Comparison of ENCODE assay signal across 11 cellular contexts in the genomic region with DNA sequence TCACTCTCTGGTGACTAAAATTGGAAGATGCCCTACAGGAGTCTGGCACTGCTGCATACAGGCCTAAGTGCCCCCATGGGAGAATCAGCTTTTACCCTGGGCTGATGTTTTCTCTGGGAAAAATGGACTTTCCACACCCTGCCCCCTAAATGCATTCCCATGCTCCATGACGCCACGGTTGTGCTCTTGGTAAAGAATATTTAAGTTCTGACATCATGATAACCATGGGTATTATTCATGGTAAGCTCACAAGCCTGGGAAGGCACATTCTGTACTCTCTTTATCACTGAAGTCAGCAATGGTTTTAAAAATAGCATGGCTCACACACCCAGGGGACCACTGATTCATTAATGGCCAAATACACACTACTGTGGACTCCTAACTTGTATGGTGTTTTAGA. TPM values are rescaled to one million over a fixed set of nuclear protein-coding genes. Genes with fewer than 3 reads are reported as not detected.
A peak's percentile ranks its signal among the peaks of the same experiment; 100 is the strongest.
DNase-seq lines count a peak whose midpoint lies in the region; ATAC-seq and TF ChIP-seq lines count a peak whose summit lies in the region.
"Had no signal": no experiment of that assay in that cellular context is flagged by ENCODE, and none has a peak within 500 bp of the region (broad histone marks: within the 10 kb centered on the region; RNA-seq: fewer than 3 reads in every experiment).

No MANE protein-coding gene starts in this region.

- H3K36me3 ChIP-seq in suprapubic skin, result no peaks in the 10 kb centered on the region

- no peak overlapping the region for H3K27ac Mint-ChIP-seq in stimulated activated effector memory CD8-positive, alpha-beta T cell treated with anti-CD3 and anti-CD28 coated beads, Interleukin-12 subunit alpha, Interleukin-12 subunit beta, amount 100 ng/mL, for 72 hours
- no peak overlapping the region for H3K27ac Mint-ChIP-seq in activated CD8-positive, alpha-beta memory T cell treated with anti-CD3 and anti-CD28 coated beads, Interleukin-2, amount 10 ng/mL, durations not matched to agents 7 days and 5 days

- H3K4me3 Mint-ChIP-seq in stimulated activated effector memory CD8-positive, alpha-beta T cell treated with anti-CD3 and anti-CD28 coated beads, Interleukin-12 subunit alpha, Interleukin-12 subunit beta, amount 100 ng/mL, for 72 hours, result no peak overlapping the region
- no peak overlapping the region for H3K4me3 Mint-ChIP-seq in activated CD8-positive, alpha-beta memory T cell treated with anti-CD3 and anti-CD28 coated beads, Interleukin-2, amount 10 ng/mL, durations not matched to agents 7 days and 5 days

- peak; percentile 100 for DNase-seq in LHCN-M2 (ENCODE audit: low read depth)
- peak; percentile 91 for DNase-seq in coronary artery (ENCODE audit: low spot score)
- DNase-seq in suprapubic skin (ENCODE audit: low spot score in 2 of 2), result no peak
- DNase-seq in SK-N-DZ (ENCODE audit: low spot score), result no peak
- DNase-seq in stimulated activated effector memory CD8-positive, alpha-beta T cell treated with anti-CD3 and anti-CD28 coated beads, Interleukin-12 subunit alpha, Interleukin-12 subunit beta, amount 100 ng/mL, for 72 hours (ENCODE audit: low spot score in 2 of 2), result no peak
- no peak for DNase-seq in activated CD4-positive, alpha-beta T cell treated with anti-CD3 and anti-CD28 coated beads for 48 hours
- no peak for DNase-seq in activated CD8-positive, alpha-beta memory T cell treated with anti-CD3 and anti-CD28 coated beads, Interleukin-2, amount 10 ng/mL, durations not matched to agents 7 days and 5 days
- DNase-seq: hippocampal formation; NCI-H1436 treated with DMSO at 0.1 percent for 48 hours; stimulated activated CD4-positive, alpha-beta T cell treated with anti-CD3 and anti-CD28 coated beads, Interleukin-15, amount 100 ng/mL, for 24 hours had no signal

- H3K27me3 Mint-ChIP-seq in activated CD8-positive, alpha-beta memory T cell treated with anti-CD3 and anti-CD28 coated beads, Interleukin-2, amount 10 ng/mL, durations not matched to agents 7 days and 5 days, result no peaks in the 10 kb centered on the region

- H3K27ac ChIP-seq in coronary artery (peak overlapping the region; percentile 95 to 97), layer of hippocampus (ENCODE audit: low read depth, low read length) (peak overlapping the region; percentile 54), suprapubic skin (peak overlapping the region; percentile 81)

- peak; percentile 86 for TF ChIP-seq EP300 in suprapubic skin (IDR thresholded peaks at IDR 0.05)

- TF ChIP-seq CTCF in coronary artery (IDR thresholded peaks at IDR 0.05) (no peak), suprapubic skin (IDR thresholded peaks at IDR 0.05) (no peak)

- no peaks in the 10 kb centered on the region for H3K9me3 ChIP-seq in suprapubic skin

- 83% methylated on average over 2 of the region's 2 CpGs for WGBS in suprapubic skin

- peaks cover 46% of the 10 kb centered on the region for H3K4me1 Mint-ChIP-seq in stimulated activated effector memory CD8-positive, alpha-beta T cell treated with anti-CD3 and anti-CD28 coated beads, Interleukin-12 subunit alpha, Interleukin-12 subunit beta, amount 100 ng/mL, for 72 hours
- peaks cover 38% of the 10 kb centered on the region for H3K4me1 Mint-ChIP-seq in activated CD8-positive, alpha-beta memory T cell treated with anti-CD3 and anti-CD28 coated beads, Interleukin-2, amount 10 ng/mL, durations not matched to agents 7 days and 5 days

- no peak for ATAC-seq in stimulated activated effector memory CD8-positive, alpha-beta T cell treated with anti-CD3 and anti-CD28 coated beads, Interleukin-12 subunit alpha, Interleukin-12 subunit beta, amount 100 ng/mL, for 72 hours
- no peak for ATAC-seq in activated CD8-positive, alpha-beta memory T cell treated with anti-CD3 and anti-CD28 coated beads, Interleukin-2, amount 10 ng/mL, durations not matched to agents 7 days and 5 days

- no peaks in the 10 kb centered on the region for H3K9me3 Mint-ChIP-seq in stimulated activated effector memory CD8-positive, alpha-beta T cell treated with anti-CD3 and anti-CD28 coated beads, Interleukin-12 subunit alpha, Interleukin-12 subunit beta, amount 100 ng/mL, for 72 hours
- H3K9me3 Mint-ChIP-seq in activated CD8-positive, alpha-beta memory T cell treated with anti-CD3 and anti-CD28 coated beads, Interleukin-2, amount 10 ng/mL, durations not matched to agents 7 days and 5 days (ENCODE audit: low read depth), result no peaks in the 10 kb centered on the region

- CTCF ChIA-PET in activated CD8-positive, alpha-beta memory T cell treated with anti-CD3 and anti-CD28 coated beads, Interleukin-2, amount 10 ng/mL, durations not matched to agents 7 days and 5 days (lab: Charles Lee), result no interaction called here

- no peaks in the 10 kb centered on the region for H3K27me3 ChIP-seq in layer of hippocampus (ENCODE audit: control insufficient read depth, insufficient read depth, low read length)
- no peaks in the 10 kb centered on the region for H3K27me3 ChIP-seq in suprapubic skin

- TF ChIP-seq POLR2A in suprapubic skin (IDR thresholded peaks at IDR 0.05), result no peak

- H3K4me1 ChIP-seq in suprapubic skin, result peaks cover 59% of the 10 kb centered on the region

- H3K36me3 Mint-ChIP-seq in stimulated activated effector memory CD8-positive, alpha-beta T cell treated with anti-CD3 and anti-CD28 coated beads, Interleukin-12 subunit alpha, Interleukin-12 subunit beta, amount 100 ng/mL, for 72 hours, result no peaks in the 10 kb centered on the region
- H3K36me3 Mint-ChIP-seq in activated CD8-positive, alpha-beta memory T cell treated with anti-CD3 and anti-CD28 coated beads, Interleukin-2, amount 10 ng/mL, durations not matched to agents 7 days and 5 days, result peaks cover 15% of the 10 kb centered on the region

- H3K4me3 ChIP-seq in coronary artery (peak overlapping the region; percentile 1), suprapubic skin (no peak overlapping the region)

RNA-seq across cellular contexts. Expression of a gene that starts 43.4 kb away (rescaled TPM):
- total RNA-seq in LHCN-M2 (2014; rRNA removed), result 50.9 and 61.3 TPM in 2 replicates
- polyA plus RNA-seq in LHCN-M2 (2012), result 31.7 TPM
- total RNA-seq in suprapubic skin, result 10 to 100 TPM; 13.6 to 21.8 (median 18.2) TPM
- 6.5 and 7.1 TPM in 2 replicates for polyA plus RNA-seq in SK-N-DZ (2014; cell fraction: cytosol; rRNA removed)
- polyA plus RNA-seq in SK-N-DZ (2014; cell fraction: nucleus; rRNA removed), result 3.4 and 6.1 TPM in 2 replicates
- 10 to 100 TPM; 20.2 to 21.4 TPM for total RNA-seq in activated CD8-positive, alpha-beta memory T cell treated with anti-CD3 and anti-CD28 coated beads, Interleukin-2, amount 10 ng/mL, durations not matched to agents 7 days and 5 days

Comparison
In these comparisons a context has a peak if more than half of its experiments do, and no peak if none do; other contexts are left out.
1. DNase-seq: peak in LHCN-M2 (single experiment) and coronary artery (single experiment); none in suprapubic skin (0 of 2), SK-N-DZ (single experiment), stimulated activated effector memory CD8-positive, alpha-beta T cell treated with anti-CD3 and anti-CD28 coated beads, Interleukin-12 subunit alpha, Interleukin-12 subunit beta, amount 100 ng/mL, for 72 hours (0 of 2), activated CD4-positive, alpha-beta T cell treated with anti-CD3 and anti-CD28 coated beads for 48 hours (single experiment) and activated CD8-positive, alpha-beta memory T cell treated with anti-CD3 and anti-CD28 coated beads, Interleukin-2, amount 10 ng/mL, durations not matched to agents 7 days and 5 days (single experiment).
2. Peak in every context shown above with its lines, with median percentiles within 50 percentile points of each other: H3K27ac ChIP-seq.